Comparison of ENCODE assay signal across 25 cellular contexts in genomic region chr3:187982149-187982548, GRCh38.
A peak's percentile ranks its signal among the peaks of the same experiment; 100 is the strongest.
DNase-seq lines count a peak whose midpoint lies in the region; ATAC-seq lines count a peak whose summit lies in the region.
"Had no signal": no experiment of that assay in that cellular context is flagged by ENCODE, and none has a peak within 500 bp of the region (broad histone marks: within the 10 kb centered on the region; RNA-seq: fewer than 3 reads in every experiment).

No MANE protein-coding gene starts in this region.

- H3K27ac Mint-ChIP-seq in CD4-positive, alpha-beta memory T cell = peak overlapping the region in 6 of 7 donors; percentile 35 to 76 (median 56)
- H3K27ac Mint-ChIP-seq: activated CD8-positive, alpha-beta T cell treated with anti-CD3 and anti-CD28 coated beads, Interleukin-2, amount 10 ng/mL, durations not matched to agents 7 days and 5 days; activated naive CD8-positive, alpha-beta T cell treated with anti-CD3 and anti-CD28 coated beads for 36 hours; progenitor cell of endocrine pancreas; stimulated activated naive CD8-positive, alpha-beta T cell treated with anti-CD3 and anti-CD28 coated beads, Interleukin-15, amount 100 ng/mL, for 72 hours; T-helper 1 cell treated with Interleukin-12 subunit alpha and Interleukin-12 subunit beta and Interleukin-4 antibody, amounts not matched to agents 30 μg/mL and 1 μg/mL, for 36 hours had no signal

- no peaks in the 10 kb centered on the region for H3K27me3 Mint-ChIP-seq in CD4-positive, alpha-beta memory T cell
- H3K27me3 Mint-ChIP-seq: activated naive CD8-positive, alpha-beta T cell treated with anti-CD3 and anti-CD28 coated beads for 36 hours; stimulated activated naive CD8-positive, alpha-beta T cell treated with anti-CD3 and anti-CD28 coated beads, Interleukin-15, amount 100 ng/mL, for 72 hours had no signal

- no peak overlapping the region for H3K27ac ChIP-seq in CD4-positive, alpha-beta memory T cell (ENCODE audit: low read depth, low read length)
- H3K27ac ChIP-seq: C4-2B, coronary artery, uterus had no signal

- no peaks in the 10 kb centered on the region for H3K36me3 ChIP-seq in CD4-positive, alpha-beta memory T cell (ENCODE audit: insufficient read depth, low read length)
- H3K36me3 ChIP-seq: uterus had no signal

- no peaks in the 10 kb centered on the region for H3K27me3 ChIP-seq in CD4-positive, alpha-beta memory T cell (ENCODE audit: insufficient read depth, low read length)
- H3K27me3 ChIP-seq: uterus had no signal

- no peaks in the 10 kb centered on the region for H3K9me3 ChIP-seq in CD4-positive, alpha-beta memory T cell (ENCODE audit: control insufficient read depth in 1 of 2, low read length in 2 of 2)
- H3K9me3 ChIP-seq: uterus had no signal

- H3K36me3 Mint-ChIP-seq in CD4-positive, alpha-beta memory T cell = no peaks in the 10 kb centered on the region

- peaks cover 0 to 5% (median 3%) of the 10 kb centered on the region in 8 donors for H3K9me3 Mint-ChIP-seq in CD4-positive, alpha-beta memory T cell

- peaks cover 52% of the 10 kb centered on the region for H3K4me1 ChIP-seq in CD4-positive, alpha-beta memory T cell (ENCODE audit: insufficient read depth, low read length)
- H3K4me1 ChIP-seq: uterus had no signal

- ATAC-seq in GM19452 (IDR thresholded peaks at IDR 0.05; ENCODE audit: unreplicated experiment) (peak; percentile 53), HG03565 (IDR thresholded peaks at IDR 0.05; ENCODE audit: unreplicated experiment) (peak; percentile 41), HG02840 (IDR thresholded peaks at IDR 0.05; ENCODE audit: low FRiP score, unreplicated experiment) (no peak)
- ATAC-seq: activated CD8-positive, alpha-beta T cell treated with anti-CD3 and anti-CD28 coated beads, Interleukin-2, amount 10 ng/mL, durations not matched to agents 7 days and 5 days; left cardiac atrium; stimulated activated naive CD8-positive, alpha-beta T cell treated with anti-CD3 and anti-CD28 coated beads, Interleukin-15, amount 100 ng/mL, for 72 hours had no signal

- intact Hi-C loops in CD4-positive, alpha-beta memory T cell (cut with micrococcal nuclease) = no loop called here

- POLR2A ChIA-PET in CD4-positive, alpha-beta memory T cell (lab: Charles Lee; ENCODE audit: partially characterized antibody) = interaction anchor here (0.8 to 1.8 kb wide), 3 partner anchors 9 to 205 kb away, joined by 3 to 7 read pairs (median 4); no protein-coding TSS in a partner anchor

- H3K4me1 Mint-ChIP-seq in CD4-positive, alpha-beta memory T cell = peaks cover 49 to 62% (median 55%) of the 10 kb centered on the region in 4 donors
- H3K4me1 Mint-ChIP-seq: H9 had no signal

- DNase-seq in CD4-positive, alpha-beta memory T cell = no peak
- peak; percentile 75 for DNase-seq in left kidney (ENCODE audit: low read depth, low spot score)
- DNase-seq in DMS79 (lab: John Stamatoyannopoulos, UW) = no peak
- no peak for DNase-seq in hepatic stellate cell (ENCODE audit: low spot score)
- DNase-seq in activated gamma-delta T cell (lab: John Stamatoyannopoulos, UW) = no peak
- DNase-seq: activated CD4-positive, alpha-beta T cell treated with anti-CD3 and anti-CD28 coated beads for 1 hour; activated CD8-positive, alpha-beta T cell treated with anti-CD3 and anti-CD28 coated beads, Interleukin-2, amount 10 ng/mL, durations not matched to agents 7 days and 5 days; activated naive CD8-positive, alpha-beta T cell treated with anti-CD3 and anti-CD28 coated beads for 36 hours; aorta; effector memory CD4-positive, alpha-beta T cell; H9; left cardiac atrium; mesenchymal stem cell; NCI-H1092; NCI-H1694 treated with DMSO at 0.1 percent for 48 hours; NCI-H69; stimulated activated naive CD8-positive, alpha-beta T cell treated with anti-CD3 and anti-CD28 coated beads, Interleukin-15, amount 100 ng/mL, for 72 hours; uterus had no signal

- CTCF ChIA-PET in CD4-positive, alpha-beta memory T cell (lab: Charles Lee; ENCODE audit: partially characterized antibody) = interaction anchor here (1.0 to 3.0 kb wide), 4 partner anchors 10 to 244 kb away, joined by 3 to 15 read pairs (median 3); no protein-coding TSS in a partner anchor

- no peak overlapping the region for H3K4me3 Mint-ChIP-seq in CD4-positive, alpha-beta memory T cell
- H3K4me3 Mint-ChIP-seq: activated CD8-positive, alpha-beta T cell treated with anti-CD3 and anti-CD28 coated beads, Interleukin-2, amount 10 ng/mL, durations not matched to agents 7 days and 5 days; activated naive CD8-positive, alpha-beta T cell treated with anti-CD3 and anti-CD28 coated beads for 36 hours; H9; stimulated activated naive CD8-positive, alpha-beta T cell treated with anti-CD3 and anti-CD28 coated beads, Interleukin-15, amount 100 ng/mL, for 72 hours; T-helper 1 cell treated with Interleukin-12 subunit alpha and Interleukin-12 subunit beta and Interleukin-4 antibody, amounts not matched to agents 30 μg/mL and 1 μg/mL, for 36 hours had no signal

- H3K4me3 ChIP-seq in CD4-positive, alpha-beta memory T cell (ENCODE audit: low read length in 2 of 2) = no peak overlapping the region
- H3K4me3 ChIP-seq: coronary artery, uterus had no signal
